ENCODE assay signal across 25 cellular contexts in the genomic region with DNA sequence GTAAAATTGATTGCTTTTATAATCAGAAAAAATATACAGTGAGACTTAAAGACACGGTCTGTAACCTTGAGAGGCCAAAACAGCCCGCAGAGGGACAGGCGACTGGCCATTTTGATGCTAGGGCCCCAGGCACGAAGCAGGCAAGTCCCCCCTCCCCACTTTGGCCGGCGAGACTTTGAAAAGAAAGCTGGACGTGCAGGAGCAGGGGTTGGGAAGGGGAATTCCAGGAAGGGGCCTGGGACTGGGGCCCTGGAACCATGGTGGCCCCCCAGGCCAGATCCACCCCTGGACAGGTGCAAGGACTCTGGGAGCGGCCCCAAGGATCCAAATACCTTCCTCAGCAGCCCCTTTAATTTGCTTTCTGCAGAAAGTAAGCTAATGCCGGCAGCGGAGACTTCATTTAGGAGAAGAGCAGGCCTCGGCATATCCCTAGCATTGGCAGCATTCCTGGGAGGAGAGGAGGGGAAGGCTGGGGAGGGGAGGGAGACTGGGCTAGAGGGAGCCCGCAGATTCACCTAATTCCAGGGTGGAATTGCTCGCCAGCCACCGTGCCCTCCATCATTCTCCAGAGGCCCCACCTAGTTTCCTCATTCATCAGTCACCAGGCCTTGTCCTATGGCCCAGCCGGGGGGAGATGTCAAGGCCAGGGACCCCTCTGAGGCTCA. TPM values are rescaled to one million over a fixed set of nuclear protein-coding genes. Genes with fewer than 3 reads are reported as not detected.
A peak's percentile ranks its signal among the peaks of the same experiment; 100 is the strongest.
DNase-seq lines count a peak whose midpoint lies in the region; ATAC-seq, FAIRE-seq and TF ChIP-seq lines count a peak whose summit lies in the region.
"Had no signal": no experiment of that assay in that cellular context is flagged by ENCODE, and none has a peak within 500 bp of the region (broad histone marks: within the 10 kb centered on the region; RNA-seq: fewer than 3 reads in every experiment).

No MANE protein-coding gene starts in this region.

- H3K9me2 ChIP-seq in GM23248 (ENCODE audit: insufficient read depth), result no peaks in the 10 kb centered on the region

- no peak for TF ChIP-seq CTCF in HepG2 (CRISPR knock-in tag; IDR thresholded peaks at IDR 0.05)
- TF ChIP-seq CTCF in right lobe of liver (IDR thresholded peaks at IDR 0.05), result no peak
- TF ChIP-seq CTCF in keratinocyte (optimal IDR thresholded peaks at IDR 0.05 in 1 of 3, IDR thresholded peaks at IDR 0.05 in 1 of 3, conservative IDR thresholded peaks at IDR 0.05 in 1 of 3; ENCODE audit: extremely low read depth in 1 of 3, insufficient read depth in 2 of 3, low read length in 3 of 3), result peak in 1 of 3 experiments; percentile 6

- CTCF ChIA-PET in HepG2 (lab: Yijun Ruan, JAX; ENCODE audit: low intra/inter-chr PET ratio, low total read pairs), result no interaction called here

- ATAC-seq in HepG2 (no peak), right lobe of liver (no peak)
- ATAC-seq: activated CD8-positive, alpha-beta T cell treated with anti-CD3 and anti-CD28 coated beads for 36 hours; K562; lower lobe of right lung; right cardiac atrium had no signal

- H3K4me2 ChIP-seq in HepG2 (ENCODE audit: low read depth, low read length) (no peak overlapping the region), keratinocyte (ENCODE audit: control insufficient read depth, extremely low read depth, insufficient read depth, low read depth, low read length) (peak overlapping the region; percentile 80), GM23248 (ENCODE audit: unreplicated experiment) (no peak overlapping the region)
- H3K4me2 ChIP-seq: BLaER1 had no signal

- no peak overlapping the region for H3K4me3 ChIP-seq in HepG2 (replicated peaks in 1 of 3; ENCODE audit: insufficient read depth in 1 of 3, low read depth in 2 of 3, low read length in 3 of 3)
- H3K4me3 ChIP-seq in right lobe of liver, result no peak overlapping the region
- H3K4me3 ChIP-seq in keratinocyte (ENCODE audit: control insufficient read depth in 2 of 3, extremely low read depth in 1 of 3, insufficient read depth in 2 of 3, low read depth in 1 of 3, low read length in 3 of 3), result peak overlapping the region in 2 of 3 experiments; percentile 2 to 32
- no peak overlapping the region for H3K4me3 ChIP-seq in GM23248
- H3K4me3 ChIP-seq: adrenal gland, BLaER1, K562, lower lobe of right lung had no signal

- dilution Hi-C loops in keratinocyte (cut with MboI; ENCODE audit: extremely low pct_ligation_motif_present, low sequenced_read_pairs), result no loop called here

- H3K9me1 ChIP-seq in keratinocyte (ENCODE audit: control insufficient read depth, extremely low read depth, insufficient read depth, low read length), result no peaks in the 10 kb centered on the region

- H3K9me3 ChIP-seq in HepG2 (ENCODE audit: low read length), result no peaks in the 10 kb centered on the region
- H3K9me3 ChIP-seq in right lobe of liver, result no peaks in the 10 kb centered on the region
- no peaks in the 10 kb centered on the region for H3K9me3 ChIP-seq in keratinocyte (ENCODE audit: control insufficient read depth, low read depth, low read length)
- no peaks in the 10 kb centered on the region for H3K9me3 ChIP-seq in GM23248 (ENCODE audit: low read depth)
- H3K9me3 ChIP-seq: adrenal gland, BLaER1, lower lobe of right lung had no signal

- peaks cover 3% of the 10 kb centered on the region; the same call in 1 of the 2 replicates for H4K20me1 ChIP-seq in HepG2 (ENCODE audit: insufficient read depth, low read length)
- no peaks in the 10 kb centered on the region for H4K20me1 ChIP-seq in keratinocyte (ENCODE audit: control insufficient read depth, extremely low read depth, insufficient read depth, low read length)
- H4K20me1 ChIP-seq in GM23248 (ENCODE audit: insufficient read depth), result no peaks in the 10 kb centered on the region
- H4K20me1 ChIP-seq: BLaER1 had no signal

- in situ Hi-C loops in HepG2 (cut with HindIII; ENCODE audit: extremely low pct_ligation_motif_present, low pct_unique_long_range_greater_than_20kb) (no loop called here), GM23248 (cut with MboI) (no loop called here)

- H3K27ac ChIP-seq in HepG2 (ENCODE audit: extremely low read length, insufficient read depth, low read length), result no peak overlapping the region
- H3K27ac ChIP-seq in right lobe of liver, result no peak overlapping the region
- H3K27ac ChIP-seq in keratinocyte (ENCODE audit: control insufficient read depth, insufficient read depth, low read length), result no peak overlapping the region
- H3K27ac ChIP-seq in GM23248, result no peak overlapping the region
- H3K27ac ChIP-seq: adrenal gland, BLaER1, epithelial cell of prostate, lower lobe of right lung had no signal

- H2AFZ ChIP-seq in HepG2 (ENCODE audit: low read length) (no peak overlapping the region), keratinocyte (ENCODE audit: control insufficient read depth, low read length) (peak overlapping the region; percentile 22), GM23248 (no peak overlapping the region)

- TF ChIP-seq EP300 in HepG2 (IDR thresholded peaks at IDR 0.05; ENCODE audit: low read depth in 2 of 2, low read length in 2 of 2), result no peak
- no peak for TF ChIP-seq EP300 in HepG2 (CRISPR knock-in tag; IDR thresholded peaks at IDR 0.05; ENCODE audit: borderline replicate concordance)

- H3F3A ChIP-seq in GM23248 (ENCODE audit: insufficient read depth), result no peaks in the 10 kb centered on the region

- no peak for DNase-seq in HepG2 (ENCODE audit: low spot score)
- DNase-seq in right lobe of liver, result no peak
- DNase-seq in astrocyte of the hippocampus (ENCODE audit: low read depth, low spot score), result peak; percentile 72
- DNase-seq in keratinocyte (ENCODE audit: low read depth, low spot score), result no peak
- DNase-seq in urothelium cell line (ENCODE audit: low spot score), result no peak
- DNase-seq in DMS153 treated with DMSO at 0.1 percent for 48 hours (lab: John Stamatoyannopoulos, UW; ENCODE audit: unreplicated experiment), result no peak
- DNase-seq in GM23248, result no peak
- no peak for DNase-seq in cerebellar cortex (ENCODE audit: low spot score)
- DNase-seq: ACHN; activated CD4-positive, CD25-positive, alpha-beta regulatory T cell treated with anti-CD3 and anti-CD28 coated beads, Interleukin-2, amount 50 U/mL, for 72 hours; activated CD8-positive, alpha-beta T cell treated with anti-CD3 and anti-CD28 coated beads for 36 hours; adrenal gland; Calu3; EL; kidney; lower lobe of right lung; NCI-H146; NCI-H69; SHP77; stimulated activated CD4-positive, alpha-beta T cell treated with anti-CD3 and anti-CD28 coated beads, Interleukin-15, amount 100 ng/mL, for 24 hours; stimulated activated CD8-positive, alpha-beta memory T cell treated with anti-CD3 and anti-CD28 coated beads, Interleukin-4, amount 100 ng/mL, for 48 hours had no signal

- 50% methylated on average over 15 of the region's 15 CpGs for WGBS in HepG2 (ENCODE audit: low lambda C conversion rate)
- 57% methylated on average over 6 of the region's 15 CpGs for WGBS in right lobe of liver (ENCODE audit: insufficient coverage, low coverage, low lambda C conversion rate, missing lambda C conversion rate)
- WGBS in GM23248 (ENCODE audit: low coverage in 1 of 2, low lambda C conversion rate in 2 of 2, missing lambda C conversion rate in 2 of 2), 2 experiments, result 85 to 89% methylated on average over 14 to 15 of the region's 15 CpGs

- H3K4me1 ChIP-seq in HepG2 (ENCODE audit: insufficient read depth, low read length), result peaks cover 52% of the 10 kb centered on the region
- H3K4me1 ChIP-seq in right lobe of liver, result peaks cover 0 to 6% (median 0%) of the 10 kb centered on the region in 4 donors
- peaks cover 11% of the 10 kb centered on the region for H3K4me1 ChIP-seq in keratinocyte (ENCODE audit: control insufficient read depth, extremely low read depth, insufficient read depth, low read length)
- no peaks in the 10 kb centered on the region for H3K4me1 ChIP-seq in GM23248 (ENCODE audit: insufficient read depth)
- H3K4me1 ChIP-seq: adrenal gland had no signal

- H3K9ac ChIP-seq in HepG2 (ENCODE audit: insufficient read depth, low read depth, low read length) (no peak overlapping the region), keratinocyte (ENCODE audit: control insufficient read depth, extremely low read depth, insufficient read depth, low read length) (peak overlapping the region; percentile 36), GM23248 (no peak overlapping the region)
- H3K9ac ChIP-seq: BLaER1 had no signal

- no peak for TF ChIP-seq POLR2A in HepG2 (IDR thresholded peaks at IDR 0.05; ENCODE audit: insufficient read depth in 1 of 2, low read depth in 2 of 2, low read length in 2 of 2)
- no peak for TF ChIP-seq POLR2A in right lobe of liver (IDR thresholded peaks at IDR 0.05)

- TF ChIP-seq RAD21 in HepG2 (CRISPR knock-in tag; IDR thresholded peaks at IDR 0.05), result no peak

- intact Hi-C loops in HepG2 (cut with micrococcal nuclease; ENCODE audit: unreplicated experiment), result no loop called here
- intact Hi-C loops in right lobe of liver (cut with DNase I), result no loop called here

- BruUV-seq in HepG2 (replicated peaks; lab: Mats Ljungman, UMichigan), result no TSS peak

- H3K27me3 ChIP-seq in HepG2 (ENCODE audit: control insufficient read depth in 1 of 2, insufficient read depth in 2 of 2, low read length in 2 of 2) (peaks cover 0 to 4% of the 10 kb centered on the region in 2 experiments; a peak in 2 of 5 replicates), right lobe of liver (no peaks in the 10 kb centered on the region), keratinocyte (ENCODE audit: control insufficient read depth, extremely low read depth, insufficient read depth, low read length) (peaks cover under 1% of the 10 kb centered on the region), GM23248 (replicated peaks; ENCODE audit: insufficient read depth) (no peaks in the 10 kb centered on the region)
- H3K27me3 ChIP-seq: adrenal gland, BLaER1 had no signal

- no peaks in the 10 kb centered on the region for H3K79me2 ChIP-seq in HepG2 (ENCODE audit: insufficient read depth, low read length)
- no peaks in the 10 kb centered on the region for H3K79me2 ChIP-seq in keratinocyte (ENCODE audit: control insufficient read depth, insufficient read depth, low read length)
- no peaks in the 10 kb centered on the region for H3K79me2 ChIP-seq in GM23248 (ENCODE audit: insufficient read depth)

- FAIRE-seq in HepG2 (lab: Jason Lieb, UNC) (no peak), keratinocyte (lab: Jason Lieb, UNC) (peak; percentile 83), urothelium cell line (lab: Jason Lieb, UNC) (peak; percentile 50)
- FAIRE-seq: K562, kidney had no signal

- POLR2A ChIA-PET in HepG2 (lab: Yijun Ruan, JAX), result interaction anchor here (1.0 kb wide), 1 partner anchor 9 kb away, joined by 3 read pairs; no protein-coding TSS in a partner anchor

- H3K36me3 ChIP-seq in HepG2 (replicated peaks in 1 of 2; ENCODE audit: control insufficient read depth in 1 of 2, insufficient read depth in 2 of 2, low read length in 2 of 2), result no peaks in the 10 kb centered on the region
- no peaks in the 10 kb centered on the region for H3K36me3 ChIP-seq in right lobe of liver
- no peaks in the 10 kb centered on the region for H3K36me3 ChIP-seq in keratinocyte (ENCODE audit: control insufficient read depth in 2 of 2, extremely low read depth in 1 of 2, insufficient read depth in 2 of 2, low read length in 2 of 2)
- H3K36me3 ChIP-seq in GM23248 (ENCODE audit: low read depth), result no peaks in the 10 kb centered on the region; the same call in 1 of the 2 replicates
- H3K36me3 ChIP-seq: adrenal gland, BLaER1, lower lobe of right lung had no signal

RNA-seq across cellular contexts. Expression of gene TNRC18, which starts 24.9 kb away (rescaled TPM):
- total RNA-seq in HepG2 (2016; rRNA removed; fragmentation: Illumina TruSeq; extraction: Trizol) (12.8 and 17.4 TPM in 2 replicates), right lobe of liver (10 to 100 TPM; 27.0 to 36.9 (median 30.5) TPM)
- total RNA-seq in HepG2 (2016; cell fraction: cytosol; rRNA removed; fragmentation: Illumina TruSeq; extraction: Trizol; ENCODE audit: low read depth), result 4.9 and 7.1 TPM in 2 replicates
- total RNA-seq in HepG2 (2016; cell fraction: insoluble cytoplasmic fraction; rRNA removed; fragmentation: Illumina TruSeq; extraction: Trizol), result 12.8 and 21.5 TPM in 2 replicates
- 4.9 and 5.6 TPM in 2 replicates for total RNA-seq in HepG2 (2016; cell fraction: membrane; rRNA removed; fragmentation: Illumina TruSeq; extraction: Trizol)
- 28.3 and 34.0 TPM in 2 replicates for total RNA-seq in HepG2 (2016; cell fraction: nucleus; rRNA removed; fragmentation: Illumina TruSeq; extraction: Trizol)
- polyA plus RNA-seq in HepG2 (2011; rRNA removed) (10.9 and 11.7 TPM in 2 replicates), keratinocyte (9.3 to 25.7 TPM (median 13.2 TPM) in 3 replicates), GM23248 (2016; fragmentation: Nextera tagmentation; extraction: Ambion mirVana) (3.7 and 4.8 TPM in 2 replicates)
- 8.6 and 11.8 TPM in 2 replicates for polyA plus RNA-seq in HepG2 (2011; cell fraction: cytosol; rRNA removed)
- polyA plus RNA-seq in HepG2 (2011; cell fraction: nucleus; rRNA removed), result 65.7 and 102 TPM in 2 replicates
- 40.6 and 53.7 TPM in 2 replicates for polyA plus RNA-seq in HepG2 (2012)
- polyA plus RNA-seq in HepG2 (2016; cell fraction: cytosol; fragmentation: Illumina TruSeq; extraction: Trizol; ENCODE audit: low read depth), result 0.71 and 1.3 TPM in 2 replicates
- polyA plus RNA-seq in HepG2 (2016; cell fraction: insoluble cytoplasmic fraction; fragmentation: Illumina TruSeq; extraction: Trizol; ENCODE audit: low read depth), result 16.6 and 19.8 TPM in 2 replicates
- polyA plus RNA-seq in HepG2 (2016; cell fraction: membrane; fragmentation: Illumina TruSeq; extraction: Trizol; ENCODE audit: low read depth), result 0.82 and 1.2 TPM in 2 replicates
- polyA plus RNA-seq in HepG2 (2016; cell fraction: nucleus; fragmentation: Illumina TruSeq; extraction: Trizol; ENCODE audit: insufficient read depth, low read depth), result 58.8 and 59.2 TPM in 2 replicates
- 11.2 and 51.4 TPM in 2 replicates for polyA minus RNA-seq in HepG2 (2011; rRNA and poly(A)+ RNA removed; ENCODE audit: low replicate concordance)
- 44.7 and 49.3 TPM in 2 replicates for polyA minus RNA-seq in HepG2 (2011; cell fraction: cytosol; rRNA and poly(A)+ RNA removed)
- polyA minus RNA-seq in HepG2 (2011; cell fraction: nucleus; rRNA and poly(A)+ RNA removed), result 49.2 and 54.8 TPM in 2 replicates
- 18.5 TPM for polyA plus RNA-seq in keratinocyte (2011; ENCODE audit: low read depth)
- 7.1 and 13.8 TPM in 2 replicates for polyA plus RNA-seq in keratinocyte (2011; cell fraction: cytosol; rRNA removed)
- polyA plus RNA-seq in keratinocyte (2011; cell fraction: nucleus; rRNA removed), result 62.2 and 62.8 TPM in 2 replicates
- polyA plus RNA-seq in keratinocyte (2012; ENCODE audit: low replicate concordance), result 15.0 and 64.6 TPM in 2 replicates
- 29.6 to 131 TPM (median 30.0 TPM) in 3 replicates for polyA minus RNA-seq in keratinocyte
- 74.2 TPM for polyA minus RNA-seq in keratinocyte (2011; cell fraction: cytosol; rRNA and poly(A)+ RNA removed)
- 86.9 and 115 TPM in 2 replicates for polyA minus RNA-seq in keratinocyte (2011; cell fraction: nucleus; rRNA and poly(A)+ RNA removed)
- 47.4 and 51.8 TPM in 2 replicates for total RNA-seq in GM23248 (2014; rRNA removed; shearing (Covaris generic))

Comparison
In these comparisons a context has a peak if more than half of its experiments do, and no peak if none do; other contexts are left out.
1. H3K4me3 ChIP-seq: peak in keratinocyte (2 of 3); none in HepG2 (0 of 3), right lobe of liver (0 of 3) and GM23248 (single experiment).